Comparison of ENCODE assay signal across 13 cellular contexts in genomic region chr22:44057411-44057987, GRCh38. TPM values are rescaled to one million over a fixed set of nuclear protein-coding genes. Genes with fewer than 3 reads are reported as not detected.
DNase-seq lines count a peak whose midpoint lies in the region; ATAC-seq and TF ChIP-seq lines count a peak whose summit lies in the region.
"Had no signal": no experiment of that assay in that cellular context is flagged by ENCODE, and none has a peak within 500 bp of the region (broad histone marks: within the 10 kb centered on the region; RNA-seq: fewer than 3 reads in every experiment).

No MANE protein-coding gene starts in this region.

- H3K4me3 ChIP-seq in SK-N-MC = peak overlapping the region; percentile 55
- no peak overlapping the region for H3K4me3 ChIP-seq in osteoblast (ENCODE audit: insufficient read depth, low read length)
- no peak overlapping the region for H3K4me3 ChIP-seq in WERI-Rb-1 (ENCODE audit: low read depth, low read length)
- H3K4me3 ChIP-seq: thoracic aorta had no signal

- DNase-seq in SK-N-MC (ENCODE audit: low read depth, low spot score) (no peak), Right ventricle myocardium superior (peak; percentile 88), osteoblast (ENCODE audit: insufficient read length, low spot score, missing footprints) (no peak), ureter (ENCODE audit: low spot score) (peak; percentile 77), WERI-Rb-1 (no peak)
- DNase-seq: brain microvascular endothelial cell; CD4-positive, alpha-beta memory T cell; NCI-H2081 treated with DMSO at 0.1 percent for 48 hours; stimulated activated CD4-positive, alpha-beta T cell treated with anti-CD3 and anti-CD28 coated beads, Interleukin-12 subunit alpha, Interleukin-12 subunit beta, amount 100 ng/mL, for 4 hours had no signal

- H3K36me3 ChIP-seq in SK-N-MC (ENCODE audit: insufficient read depth, low read length) (no peaks in the 10 kb centered on the region), osteoblast (ENCODE audit: insufficient read depth, low read length) (no peaks in the 10 kb centered on the region), WERI-Rb-1 (no peaks in the 10 kb centered on the region)
- H3K36me3 ChIP-seq: brain microvascular endothelial cell, thoracic aorta had no signal

- no peak for TF ChIP-seq CTCF in osteoblast (IDR thresholded peaks at IDR 0.05; ENCODE audit: extremely low read depth, low read depth, low read length)
- no peak for TF ChIP-seq CTCF in WERI-Rb-1 (IDR thresholded peaks at IDR 0.05; ENCODE audit: low read depth, low read length)

- peaks cover 4% of the 10 kb centered on the region for H3K4me1 ChIP-seq in osteoblast (ENCODE audit: insufficient read depth, low read length)

- peaks cover 9% of the 10 kb centered on the region for H3K79me2 ChIP-seq in osteoblast (ENCODE audit: insufficient read depth, low read length)

- H3K27ac ChIP-seq in SK-N-MC = peak overlapping the region; percentile 73; the same call in 1 of the 2 replicates
- no peak overlapping the region for H3K27ac ChIP-seq in osteoblast (ENCODE audit: low read depth, low read length)
- no peak overlapping the region for H3K27ac ChIP-seq in WERI-Rb-1
- H3K27ac ChIP-seq: brain microvascular endothelial cell, thoracic aorta, VCaP had no signal

- H3K4me2 ChIP-seq in osteoblast (ENCODE audit: insufficient read depth, low read length) = peak overlapping the region; percentile 29

- ATAC-seq in Right ventricle myocardium superior (ENCODE audit: poor library complexity) = peak; percentile 96
- ATAC-seq in GM18861 (IDR thresholded peaks at IDR 0.05; ENCODE audit: unreplicated experiment) = no peak
- ATAC-seq in GM18519 (IDR thresholded peaks at IDR 0.05; ENCODE audit: low FRiP score, unreplicated experiment) = no peak

- intact Hi-C loops in Right ventricle myocardium superior (cut with DNase I) = no loop called here

- no peak overlapping the region for H3K9ac ChIP-seq in SK-N-MC (ENCODE audit: insufficient read length)

- H4K20me1 ChIP-seq in osteoblast (ENCODE audit: insufficient read depth, low read length) = no peaks in the 10 kb centered on the region

- no peaks in the 10 kb centered on the region for H3K9me3 ChIP-seq in SK-N-MC (ENCODE audit: low read depth, low read length)
- H3K9me3 ChIP-seq in osteoblast (ENCODE audit: low read depth, low read length) = no peaks in the 10 kb centered on the region
- H3K9me3 ChIP-seq in WERI-Rb-1 (ENCODE audit: severe bottlenecking) = peaks cover 3% of the 10 kb centered on the region

- no peaks in the 10 kb centered on the region for H3K27me3 ChIP-seq in osteoblast (ENCODE audit: insufficient read depth, low read length)
- no peaks in the 10 kb centered on the region for H3K27me3 ChIP-seq in WERI-Rb-1 (ENCODE audit: insufficient read depth, low read depth, severe bottlenecking)
- H3K27me3 ChIP-seq: brain microvascular endothelial cell had no signal

- no peak overlapping the region for H2AFZ ChIP-seq in osteoblast (ENCODE audit: low read length)

RNA-seq across cellular contexts. Expression of gene PARVB, which starts 33.4 kb away (rescaled TPM):
- total RNA-seq in Right ventricle myocardium superior (194 TPM), osteoblast (24.5 and 29.3 TPM in 2 replicates), ureter (24.4 TPM)

Comparison
In these comparisons a context has a peak if more than half of its experiments do, and no peak if none do; other contexts are left out.
1. DNase-seq: peak in Right ventricle myocardium superior (single experiment) and ureter (single experiment); none in SK-N-MC (single experiment), osteoblast (single experiment) and WERI-Rb-1 (single experiment).